Comparison of ENCODE assay signal across 8 cellular contexts in genomic region chr7:63925626-63926460, GRCh38.
A peak's percentile ranks its signal among the peaks of the same experiment; 100 is the strongest.
DNase-seq lines count a peak whose midpoint lies in the region; ATAC-seq, FAIRE-seq and TF ChIP-seq lines count a peak whose summit lies in the region.

No MANE protein-coding gene starts in this region.

- in situ Hi-C loops in SK-MEL-5 (cut with HindIII; ENCODE audit: low pct_unique_long_range_greater_than_20kb, low sequenced_read_pairs), result no loop called here

- POLR2A ChIA-PET in GM10248 (lab: Yijun Ruan, JAX), result no interaction called here

- ATAC-seq in HG02571 (IDR thresholded peaks at IDR 0.05; ENCODE audit: unreplicated experiment) (peak; percentile 65), HG03280 (IDR thresholded peaks at IDR 0.05; ENCODE audit: unreplicated experiment) (no peak)

- TF ChIP-seq POLR2A in H54 (IDR thresholded peaks at IDR 0.05; ENCODE audit: low read depth, low read length), result no peak

- DNase-seq in SK-MEL-5 (ENCODE audit: low read depth, low spot score) (peak; percentile 88), hepatic stellate cell (ENCODE audit: low spot score) (peak; percentile 15), H54 (ENCODE audit: insufficient read length, low spot score) (no peak), GM10248 (ENCODE audit: extremely low spot score) (no peak)
- DNase-seq in activated naive CD4-positive, alpha-beta T cell treated with Interleukin-2 at 50 U/mL for 16 hours, result peak; percentile 90
- peak; percentile 66 to 71 for DNase-seq in stimulated activated CD4-positive, alpha-beta T cell treated with anti-CD3 and anti-CD28 coated beads, Interleukin-1b, Interleukin-23, amount 100 ng/mL, for 1 hour (ENCODE audit: low read depth in 2 of 2)

- no peak for FAIRE-seq in H54 (lab: Jason Lieb, UNC)

- no peak for TF ChIP-seq CTCF in GM10248 (IDR thresholded peaks at IDR 0.05; ENCODE audit: control extremely low read depth, extremely low read depth, low read depth, missing control alignments)

- CTCF ChIA-PET in GM10248 (lab: Yijun Ruan, JAX), result no interaction called here

Comparison
In these comparisons a context has a peak if more than half of its experiments do, and no peak if none do; other contexts are left out.
1. DNase-seq: peak in SK-MEL-5 (single experiment), activated naive CD4-positive, alpha-beta T cell treated with Interleukin-2 at 50 U/mL for 16 hours (single experiment), hepatic stellate cell (single experiment) and stimulated activated CD4-positive, alpha-beta T cell treated with anti-CD3 and anti-CD28 coated beads, Interleukin-1b, Interleukin-23, amount 100 ng/mL, for 1 hour (2 of 2); none in H54 (single experiment) and GM10248 (single experiment).